In genomic region chr14:45610303-45610702, GRCh38 we compare ENCODE assay signal across 10 cellular contexts.
A peak's percentile ranks its signal among the peaks of the same experiment; 100 is the strongest.
DNase-seq lines count a peak whose midpoint lies in the region; ATAC-seq and TF ChIP-seq lines count a peak whose summit lies in the region.
"Had no signal": no experiment of that assay in that cellular context is flagged by ENCODE, and none has a peak within 500 bp of the region (broad histone marks: within the 10 kb centered on the region; RNA-seq: fewer than 3 reads in every experiment).

No MANE protein-coding gene starts in this region.

- H3K27me3 ChIP-seq in gastroesophageal sphincter: no peaks in the 10 kb centered on the region
- no peaks in the 10 kb centered on the region for H3K27me3 ChIP-seq in thyroid gland
- H3K27me3 ChIP-seq: MG63 had no signal

- H3K9me3 ChIP-seq in gastroesophageal sphincter (no peaks in the 10 kb centered on the region), thyroid gland (no peaks in the 10 kb centered on the region)
- H3K9me3 ChIP-seq: MG63 had no signal

- ATAC-seq in gastroesophageal sphincter (no peak), GM18868 (IDR thresholded peaks at IDR 0.05; ENCODE audit: unreplicated experiment) (no peak), GM19023 (IDR thresholded peaks at IDR 0.05; ENCODE audit: unreplicated experiment) (no peak)

- H3K4me1 ChIP-seq in gastroesophageal sphincter (peaks cover 0 to 6% (median 0%) of the 10 kb centered on the region in 3 donors), thyroid gland (peaks cover 0 to 13% of the 10 kb centered on the region in 2 donors)

- H3K4me3 ChIP-seq in gastroesophageal sphincter (no peak overlapping the region), thyroid gland (replicated peaks in 1 of 3) (no peak overlapping the region)
- H3K4me3 ChIP-seq: MG63 had no signal

- POLR2A ChIA-PET in RWPE1 (lab: Yijun Ruan, JAX; ENCODE audit: low non-redundant PET): no interaction called here

- CTCF ChIA-PET in RWPE1 (lab: Yijun Ruan, JAX): interaction anchor here (0.5 to 0.6 kb wide), 3 partner anchors 119 to 259 kb away, joined by 3 to 4 read pairs (median 4); no protein-coding TSS in a partner anchor

- DNase-seq in NCI-H2107 treated with DMSO at 0.1 percent for 48 hours (lab: John Stamatoyannopoulos, UW; ENCODE audit: unreplicated experiment): peak; percentile 31
- no peak for DNase-seq in NCI-H2107 (lab: John Stamatoyannopoulos, UW)
- peak; percentile 12 for DNase-seq in RWPE1 (ENCODE audit: low spot score)
- peak; percentile 37 to 42 for DNase-seq in thyroid gland
- no peak for DNase-seq in NCI-H1930 (lab: John Stamatoyannopoulos, UW)
- DNase-seq: activated naive CD8-positive, alpha-beta T cell treated with anti-CD3 and anti-CD28 coated beads, Interleukin-2, amount 10 ng/mL, durations not matched to agents 7 days and 5 days; MG63 had no signal

- 67% methylated on average over 1 of the region's 1 CpG; no CpG with 5 or more reads in 1 of the 2 donors for WGBS in gastroesophageal sphincter (ENCODE audit: low coverage in 1 of 2), 2 donors
- WGBS in thyroid gland, 2 donors: 10 to 18% methylated on average over 1 of the region's 1 CpG

- intact Hi-C loops in thyroid gland (cut with DNase I): no loop called here

- TF ChIP-seq CTCF in RWPE1 (conservative IDR thresholded peaks at IDR 0.05; ENCODE audit: low read depth) (peak; percentile 18; the same call in 1 of the 2 replicates), gastroesophageal sphincter (IDR thresholded peaks at IDR 0.05) (peak in 3 of 4 experiments; percentile 18 to 48 (median 35)), thyroid gland (IDR thresholded peaks at IDR 0.05) (peak; percentile 22 to 86 (median 64))

- no peak for TF ChIP-seq EP300 in gastroesophageal sphincter (IDR thresholded peaks at IDR 0.05)

- H3K27ac ChIP-seq in RWPE1: no peak overlapping the region
- H3K27ac ChIP-seq in gastroesophageal sphincter: no peak overlapping the region
- peak overlapping the region in 1 of 3 donors; percentile 54 for H3K27ac ChIP-seq in thyroid gland

- TF ChIP-seq POLR2A in gastroesophageal sphincter (IDR thresholded peaks at IDR 0.05): no peak
- TF ChIP-seq POLR2A in thyroid gland (IDR thresholded peaks at IDR 0.05): no peak

- H3K36me3 ChIP-seq in gastroesophageal sphincter: no peaks in the 10 kb centered on the region
- H3K36me3 ChIP-seq in thyroid gland: no peaks in the 10 kb centered on the region
- H3K36me3 ChIP-seq: MG63 had no signal

Comparison
In these comparisons a context has a peak if more than half of its experiments do, and no peak if none do; other contexts are left out.
1. DNase-seq: peak in NCI-H2107 treated with DMSO at 0.1 percent for 48 hours (single experiment), RWPE1 (single experiment) and thyroid gland (2 of 2); none in NCI-H2107 (single experiment) and NCI-H1930 (0 of 2).
2. Peak in every context shown above with its lines, with median percentiles within 50 percentile points of each other: CTCF ChIP-seq.